ENCODE assay signal across 35 cellular contexts in the genomic region with DNA sequence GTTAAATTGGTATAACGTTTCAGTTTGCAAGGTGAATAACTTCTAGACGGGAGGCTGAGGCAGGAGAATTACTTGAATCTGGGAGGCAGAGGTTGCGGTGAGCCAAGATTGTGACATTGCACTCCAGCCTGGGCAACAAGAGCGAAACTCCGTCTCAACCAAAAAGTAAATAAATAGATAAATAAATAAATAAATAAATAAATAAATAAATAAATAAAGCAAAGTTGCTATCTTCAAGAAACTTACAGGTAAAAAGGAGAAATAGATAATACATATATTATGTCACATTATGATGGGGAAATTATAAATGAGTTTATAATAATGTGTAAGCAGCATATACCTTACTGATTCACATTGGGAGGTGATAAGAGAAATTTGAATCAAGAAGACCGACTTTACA.
"Had no signal": no experiment of that assay in that cellular context is flagged by ENCODE, and none has a peak within 500 bp of the region (broad histone marks: within the 10 kb centered on the region; RNA-seq: fewer than 3 reads in every experiment).

No MANE protein-coding gene starts in this region.

- H3K27me3 ChIP-seq: MG63 had no signal

- DNase-seq: MG63, MM.1S, MV-4-11, NCI-H1048, NCI-H1092, NCI-H1092 treated with DMSO at 0.1 percent for 48 hours, NCI-H1105, NCI-H1105 treated with DMSO at 0.1 percent for 48 hours, NCI-H1417, NCI-H1417 treated with DMSO at 0.1 percent for 48 hours, NCI-H1436, NCI-H1436 treated with DMSO at 0.1 percent for 48 hours, NCI-H146, NCI-H1694, NCI-H1694 treated with DMSO at 0.1 percent for 48 hours, NCI-H187, NCI-H187 treated with DMSO at 0.1 percent for 48 hours, NCI-H1930, NCI-H2029, NCI-H2029 treated with DMSO at 0.1 percent for 48 hours, NCI-H2081, NCI-H2081 treated with DMSO at 0.1 percent for 48 hours, NCI-H2107, NCI-H2171, NCI-H2171 treated with DMSO at 0.1 percent for 48 hours, NCI-H2227 treated with DMSO at 0.1 percent for 48 hours, NCI-H226, NCI-H345, NCI-H446, NCI-H446 treated with DMSO at 0.1 percent for 48 hours, NCI-H510A, NCI-H510A treated with DMSO at 0.1 percent for 48 hours, NCI-H524, NCI-H524 treated with DMSO at 0.1 percent for 48 hours, NCI-H526 had no signal

- H3K4me3 ChIP-seq: MG63 had no signal

- H3K36me3 ChIP-seq: MG63 had no signal

- H3K9me3 ChIP-seq: MG63 had no signal
